1 cellular context compared by ENCODE assay signal in the genomic region with DNA sequence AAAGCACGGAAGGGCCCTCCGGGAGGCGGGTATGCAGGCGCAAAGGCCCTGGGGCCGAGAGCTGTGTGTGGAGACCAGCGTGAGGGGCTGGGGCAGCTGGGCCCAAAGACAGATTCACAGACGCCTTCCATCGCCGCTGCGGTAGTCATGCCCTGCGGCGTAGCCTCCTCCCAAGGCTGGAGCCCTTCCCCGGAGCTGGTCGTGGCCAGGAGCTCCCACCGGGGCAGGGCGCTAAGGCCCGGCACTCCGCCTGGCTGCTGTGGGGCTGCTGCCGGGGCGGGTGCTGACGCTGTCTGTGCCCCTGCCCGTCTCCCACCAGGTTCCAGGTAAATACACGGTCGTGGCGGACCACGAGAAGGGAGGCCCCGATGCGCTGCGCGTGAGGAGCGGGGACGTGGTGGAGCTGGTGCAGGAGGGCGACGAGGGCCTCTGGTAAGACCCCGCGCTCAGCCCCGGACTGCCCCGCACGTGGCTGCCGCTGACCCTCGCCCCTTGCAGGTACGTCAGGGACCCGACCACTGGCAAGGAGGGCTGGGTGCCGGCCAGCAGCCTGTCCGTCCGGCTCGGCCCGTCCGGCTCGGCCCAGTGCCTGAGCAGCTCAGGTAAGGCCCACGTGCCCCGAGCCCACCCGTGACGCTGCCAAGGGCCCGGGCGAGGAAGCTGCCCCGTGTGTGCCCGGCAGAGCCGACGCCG.
TF ChIP-seq lines count a peak whose summit lies in the region.

No MANE protein-coding gene starts in this region.

TF ChIP-seq in H1, 55 proteins besides CTCF, POLR2A, EP300 and RAD21:
- no peak for TF ChIP-seq POU5F1 (IDR thresholded peaks at IDR 0.05; ENCODE audit: low read depth, low read length)
- no peak for TF ChIP-seq SUZ12 (IDR thresholded peaks at IDR 0.05; ENCODE audit: low read length)
- no peak for TF ChIP-seq RFX5 (IDR thresholded peaks at IDR 0.05; ENCODE audit: borderline replicate concordance, low read depth, low read length)
